10 cellular contexts compared by ENCODE assay signal in the genomic region with DNA sequence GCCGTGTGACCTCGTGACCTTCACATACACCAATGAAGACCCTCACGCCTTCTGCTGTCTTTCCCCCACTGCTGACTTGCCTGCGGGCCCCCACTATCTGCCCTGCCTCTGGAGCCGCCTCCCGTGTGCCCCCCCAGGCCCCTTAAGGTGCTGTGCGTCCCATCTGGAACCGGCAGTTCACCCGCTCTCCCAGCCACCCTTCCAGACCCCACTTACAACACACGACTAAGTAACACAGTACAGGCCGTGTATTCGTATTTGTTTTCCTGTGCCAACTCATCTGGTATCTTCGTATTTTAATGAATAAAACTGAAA. TPM values are rescaled to one million over a fixed set of nuclear protein-coding genes. Genes with fewer than 3 reads are reported as not detected.
DNase-seq lines count a peak whose midpoint lies in the region; ATAC-seq and TF ChIP-seq lines count a peak whose summit lies in the region.
"Had no signal": no experiment of that assay in that cellular context is flagged by ENCODE, and none has a peak within 500 bp of the region (broad histone marks: within the 10 kb centered on the region; RNA-seq: fewer than 3 reads in every experiment).

No MANE protein-coding gene starts in this region.

- H3K9ac ChIP-seq in Karpas-422 (ENCODE audit: low read length) (no peak overlapping the region), duodenal mucosa (ENCODE audit: low read depth in 1 of 2, low read length in 2 of 2) (peak overlapping the region; percentile 35 to 41)
- H3K9ac ChIP-seq: parathyroid adenoma had no signal

- H3K79me2 ChIP-seq in Karpas-422 (ENCODE audit: low read length) = no peaks in the 10 kb centered on the region
- H3K79me2 ChIP-seq: parathyroid adenoma had no signal

- H3K4me1 Mint-ChIP-seq in T-helper 2 cell treated with Interferon-gamma antibody and Interleukin-4, amounts not matched to agents 5 μg/mL and 100 μg/mL, for 36 hours (ENCODE audit: low read depth) = peaks cover 57% of the 10 kb centered on the region
- H3K4me1 Mint-ChIP-seq in stimulated activated effector memory CD8-positive, alpha-beta T cell treated with anti-CD3 and anti-CD28 coated beads, Interleukin-12 subunit alpha, Interleukin-12 subunit beta, amount 100 ng/mL, for 72 hours = peaks cover 62% of the 10 kb centered on the region

- no peak for DNase-seq in T-helper 2 cell treated with Interferon-gamma antibody and Interleukin-4, amounts not matched to agents 5 μg/mL and 100 μg/mL, for 36 hours (ENCODE audit: low spot score)
- DNase-seq in T-helper 2 cell = no peak
- no peak for DNase-seq in Karpas-422
- no peak for DNase-seq in stimulated activated effector memory CD8-positive, alpha-beta T cell treated with anti-CD3 and anti-CD28 coated beads, Interleukin-12 subunit alpha, Interleukin-12 subunit beta, amount 100 ng/mL, for 72 hours (ENCODE audit: low spot score in 2 of 2)
- no peak for DNase-seq in GM20000 (ENCODE audit: low spot score)
- DNase-seq: effector CD8-positive, alpha-beta T cell had no signal

- peak; percentile 4 for ATAC-seq in stimulated activated effector memory CD8-positive, alpha-beta T cell treated with anti-CD3 and anti-CD28 coated beads, Interleukin-12 subunit alpha, Interleukin-12 subunit beta, amount 100 ng/mL, for 72 hours
- no peak for ATAC-seq in HG03095 (IDR thresholded peaks at IDR 0.05; ENCODE audit: unreplicated experiment)
- no peak for ATAC-seq in HG03442 (IDR thresholded peaks at IDR 0.05; ENCODE audit: unreplicated experiment)

- no peaks in the 10 kb centered on the region for H3K9me2 ChIP-seq in Karpas-422 (replicated peaks; ENCODE audit: insufficient read depth, low read length)

- peaks cover 5% of the 10 kb centered on the region for H3K9me3 Mint-ChIP-seq in T-helper 2 cell treated with Interferon-gamma antibody and Interleukin-4, amounts not matched to agents 5 μg/mL and 100 μg/mL, for 36 hours
- no peaks in the 10 kb centered on the region for H3K9me3 Mint-ChIP-seq in stimulated activated effector memory CD8-positive, alpha-beta T cell treated with anti-CD3 and anti-CD28 coated beads, Interleukin-12 subunit alpha, Interleukin-12 subunit beta, amount 100 ng/mL, for 72 hours

- H3K4me3 ChIP-seq in Karpas-422 (ENCODE audit: low read length) (peak overlapping the region; percentile 58; the same call in 1 of the 2 replicates), duodenal mucosa (ENCODE audit: low read depth in 1 of 2, low read length in 2 of 2) (peak overlapping the region; percentile 56 to 63)

- H3K36me3 ChIP-seq in Karpas-422 (ENCODE audit: insufficient read depth, low read length) = peaks cover 3% of the 10 kb centered on the region; the same call in 1 of the 2 replicates
- H3K36me3 ChIP-seq in duodenal mucosa (ENCODE audit: control insufficient read depth in 1 of 2, insufficient read depth in 2 of 2, low read length in 2 of 2) = peaks cover 25 to 38% of the 10 kb centered on the region in 2 donors

- H3K27me3 Mint-ChIP-seq in T-helper 2 cell treated with Interferon-gamma antibody and Interleukin-4, amounts not matched to agents 5 μg/mL and 100 μg/mL, for 36 hours (ENCODE audit: low read depth) = no peaks in the 10 kb centered on the region

- no peak for TF ChIP-seq CTCF in GM20000 (IDR thresholded peaks at IDR 0.05; ENCODE audit: extremely low read depth, missing control alignments)

- H3K4me1 ChIP-seq in Karpas-422 (ENCODE audit: low read length) (peaks cover 48% of the 10 kb centered on the region), duodenal mucosa (ENCODE audit: control insufficient read depth in 1 of 2, insufficient read depth in 2 of 2, low read length in 2 of 2) (peaks cover 41 to 45% of the 10 kb centered on the region in 2 donors)

- no peak overlapping the region for H2AFZ ChIP-seq in Karpas-422 (ENCODE audit: low read length)

- H3K27me3 ChIP-seq in Karpas-422 (ENCODE audit: low read length) (no peaks in the 10 kb centered on the region), duodenal mucosa (ENCODE audit: control insufficient read depth in 1 of 2, insufficient read depth in 2 of 2, low read length in 2 of 2) (no peaks in the 10 kb centered on the region)

- peaks cover 42% of the 10 kb centered on the region for H3K36me3 Mint-ChIP-seq in T-helper 2 cell treated with Interferon-gamma antibody and Interleukin-4, amounts not matched to agents 5 μg/mL and 100 μg/mL, for 36 hours (ENCODE audit: low read depth)
- peaks cover 48% of the 10 kb centered on the region for H3K36me3 Mint-ChIP-seq in stimulated activated effector memory CD8-positive, alpha-beta T cell treated with anti-CD3 and anti-CD28 coated beads, Interleukin-12 subunit alpha, Interleukin-12 subunit beta, amount 100 ng/mL, for 72 hours

- H3K4me3 Mint-ChIP-seq in T-helper 2 cell treated with Interferon-gamma antibody and Interleukin-4, amounts not matched to agents 5 μg/mL and 100 μg/mL, for 36 hours = peak overlapping the region; percentile 84
- peak overlapping the region; percentile 70 for H3K4me3 Mint-ChIP-seq in stimulated activated effector memory CD8-positive, alpha-beta T cell treated with anti-CD3 and anti-CD28 coated beads, Interleukin-12 subunit alpha, Interleukin-12 subunit beta, amount 100 ng/mL, for 72 hours

- H4K20me1 ChIP-seq in Karpas-422 (ENCODE audit: insufficient read depth, low read depth, low read length) = no peaks in the 10 kb centered on the region

- H3K9me3 ChIP-seq in Karpas-422 (ENCODE audit: low read length) (no peaks in the 10 kb centered on the region), duodenal mucosa (ENCODE audit: control insufficient read depth in 1 of 2, low read length in 2 of 2) (no peaks in the 10 kb centered on the region)

- H3K27ac ChIP-seq in Karpas-422 (ENCODE audit: low read length) = peak overlapping the region; percentile 83
- H3K27ac ChIP-seq in duodenal mucosa (ENCODE audit: low read depth, low read length) = peak overlapping the region; percentile 46
- H3K27ac ChIP-seq: parathyroid adenoma had no signal

- peak overlapping the region; percentile 74 for H3K4me2 ChIP-seq in Karpas-422 (ENCODE audit: low read depth, low read length, poor library complexity, severe bottlenecking)

- peak overlapping the region; percentile 98 for H3K27ac Mint-ChIP-seq in T-helper 2 cell treated with Interferon-gamma antibody and Interleukin-4, amounts not matched to agents 5 μg/mL and 100 μg/mL, for 36 hours
- peak overlapping the region; percentile 91 for H3K27ac Mint-ChIP-seq in stimulated activated effector memory CD8-positive, alpha-beta T cell treated with anti-CD3 and anti-CD28 coated beads, Interleukin-12 subunit alpha, Interleukin-12 subunit beta, amount 100 ng/mL, for 72 hours

RNA-seq across cellular contexts. Expression of gene TERT, which starts 21.7 kb away (rescaled TPM):
- total RNA-seq in Karpas-422 (2014; rRNA removed; shearing (Covaris generic); ENCODE audit: low replicate concordance) = 2.2 and 3.3 TPM in 2 replicates

RNA-seq across cellular contexts. Expression of gene CLPTM1L, which starts 28.4 kb away (rescaled TPM):
- total RNA-seq in Karpas-422 (2014; rRNA removed; shearing (Covaris generic); ENCODE audit: low replicate concordance) = 141 and 164 TPM in 2 replicates
